ENCODE assay signal across 12 cellular contexts in the genomic region with DNA sequence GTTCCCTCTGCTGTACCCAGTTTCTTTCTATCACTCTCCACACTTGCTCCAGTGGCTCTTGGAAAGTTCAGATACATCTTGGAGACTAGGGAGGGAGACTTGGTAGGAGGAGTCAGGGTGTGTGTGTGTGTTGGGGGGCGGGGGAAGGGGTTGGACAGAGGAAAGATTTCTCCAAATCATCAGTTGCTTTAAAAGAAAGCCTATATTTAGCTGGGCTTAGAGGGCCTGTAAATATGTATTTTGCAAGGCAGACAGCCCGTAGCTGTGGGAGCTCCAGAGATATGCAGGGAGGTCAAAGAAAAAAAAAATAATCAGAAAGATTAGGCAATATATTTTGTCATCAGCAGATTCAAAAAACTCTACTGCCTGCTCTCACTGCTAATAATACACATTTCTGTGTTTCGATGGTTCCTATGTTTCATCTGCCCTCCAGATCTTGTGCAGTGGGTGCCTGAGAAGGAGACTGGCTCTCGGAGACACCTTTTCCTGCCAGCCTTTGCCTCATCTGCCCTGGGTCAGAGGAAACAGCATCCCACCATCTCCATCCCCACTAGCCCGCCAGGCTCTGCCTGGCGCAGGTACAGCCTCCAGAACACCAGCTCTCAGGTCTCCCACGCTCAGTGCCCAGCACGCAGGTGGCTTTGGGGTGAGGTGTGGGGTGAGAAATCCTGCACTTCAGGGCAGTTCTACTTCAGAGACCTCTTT. TPM values are rescaled to one million over a fixed set of nuclear protein-coding genes. Genes with fewer than 3 reads are reported as not detected.
A peak's percentile ranks its signal among the peaks of the same experiment; 100 is the strongest.
DNase-seq lines count a peak whose midpoint lies in the region; ATAC-seq, FAIRE-seq and TF ChIP-seq lines count a peak whose summit lies in the region.
"Had no signal": no experiment of that assay in that cellular context is flagged by ENCODE, and none has a peak within 500 bp of the region (broad histone marks: within the 10 kb centered on the region; RNA-seq: fewer than 3 reads in every experiment).

No MANE protein-coding gene starts in this region.

- H3K27me3 ChIP-seq in mammary epithelial cell (ENCODE audit: insufficient read depth, low read length) (no peaks in the 10 kb centered on the region), adrenal gland (no peaks in the 10 kb centered on the region), lower lobe of right lung (ENCODE audit: low read depth) (no peaks in the 10 kb centered on the region), vagina (no peaks in the 10 kb centered on the region)

- H3K9me3 ChIP-seq in mammary epithelial cell (replicated peaks; ENCODE audit: insufficient read depth, low read length) = no peaks in the 10 kb centered on the region
- no peaks in the 10 kb centered on the region for H3K9me3 ChIP-seq in adrenal gland (replicated peaks in 1 of 3)
- H3K9me3 ChIP-seq in lower lobe of right lung = no peaks in the 10 kb centered on the region
- no peaks in the 10 kb centered on the region for H3K9me3 ChIP-seq in vagina

- H3K9ac ChIP-seq in mammary epithelial cell (ENCODE audit: insufficient read depth, low read length) = no peak overlapping the region

- in situ Hi-C loops in mammary epithelial cell (cut with MboI; ENCODE audit: low sequenced_read_pairs in 2 of 2) = no loop called here

- peaks cover 3% of the 10 kb centered on the region for H3K79me2 ChIP-seq in mammary epithelial cell (ENCODE audit: insufficient read depth, low read length)

- ATAC-seq in lower lobe of right lung = no peak
- no peak for ATAC-seq in HG03439 (IDR thresholded peaks at IDR 0.05; ENCODE audit: unreplicated experiment)

- H3K27ac ChIP-seq in mammary epithelial cell (ENCODE audit: insufficient read depth, low read depth, low read length) (no peak overlapping the region), adrenal gland (peak overlapping the region; percentile 84 to 94 (median 92)), lower lobe of right lung (peak overlapping the region; percentile 71), vagina (peak overlapping the region; percentile 55)

- H3K4me3 ChIP-seq in mammary epithelial cell (replicated peaks in 1 of 3; ENCODE audit: insufficient read depth in 1 of 3, low read depth in 2 of 3, low read length in 3 of 3) (no peak overlapping the region), adrenal gland (no peak overlapping the region), lower lobe of right lung (no peak overlapping the region), vagina (no peak overlapping the region)

- POLR2A ChIA-PET in MCF 10A (lab: Yijun Ruan, JAX) = interaction anchor here (1.6 kb wide), 1 partner anchor 15 kb away, joined by 5 read pairs; no protein-coding TSS in a partner anchor

- dilution Hi-C loops in mammary epithelial cell (cut with HindIII; ENCODE audit: low sequenced_read_pairs) = no loop called here

- H3K4me1 ChIP-seq in mammary epithelial cell (ENCODE audit: insufficient read depth, low read length) (peaks cover 45% of the 10 kb centered on the region), adrenal gland (replicated peaks in 1 of 2) (peaks cover 40 to 53% of the 10 kb centered on the region in 2 donors), lower lobe of right lung (peaks cover 46% of the 10 kb centered on the region), vagina (peaks cover 27% of the 10 kb centered on the region)

- BruUV-seq in MCF 10A (replicated peaks; lab: Mats Ljungman, UMichigan) = no TSS peak
- BruUV-seq in mammary epithelial cell (replicated peaks; lab: Mats Ljungman, UMichigan) = no TSS peak

- CTCF ChIA-PET in MCF 10A (lab: Yijun Ruan, JAX) (interaction anchor here (0.6 to 2.5 kb wide), 10 partner anchors 15 to 457 kb away, joined by 3 to 10 read pairs (median 4); no protein-coding TSS in a partner anchor), mammary epithelial cell (lab: Charles Lee; ENCODE audit: low non-redundant PET) (no interaction called here)

- 52% methylated on average over 8 of the region's 8 CpGs for WGBS in mammary epithelial cell (ENCODE audit: low coverage, missing lambda C conversion rate)
- 24 to 36% (median 28%) methylated on average over 8 of the region's 8 CpGs for WGBS in adrenal gland, 4 donors

- DNase-seq in MCF 10A (ENCODE audit: unreplicated experiment) (peak; percentile 43), mammary epithelial cell (no peak), adrenal gland (peak in 5 of 7 donors; percentile 65 to 84 (median 77)), lower lobe of right lung (no peak), vagina (ENCODE audit: extremely low spot score in 2 of 2) (no peak), HTR-8/SVneo (ENCODE audit: insufficient read length, low spot score) (no peak)
- DNase-seq in stimulated activated CD4-positive, alpha-beta T cell treated with anti-CD3 and anti-CD28 coated beads, Interleukin-4, amount 100 ng/mL, for 4 hours = no peak
- DNase-seq: C1 segment of cervical spinal cord; effector CD4-positive, alpha-beta T cell; Karpas-422; stimulated activated CD4-positive, alpha-beta T cell treated with anti-CD3 and anti-CD28 coated beads, Interleukin-1b, Interleukin-23, amount 100 ng/mL, for 48 hours had no signal

- H3K4me2 ChIP-seq in mammary epithelial cell (ENCODE audit: insufficient read depth, low read depth, low read length) = no peak overlapping the region

- H3K4me3 Mint-ChIP-seq in MCF 10A (ENCODE audit: unreplicated experiment) = no peak overlapping the region

- TF ChIP-seq POLR2A in adrenal gland (IDR thresholded peaks at IDR 0.05) = peak in 1 of 2 donors; percentile 26
- no peak for TF ChIP-seq POLR2A in vagina (IDR thresholded peaks at IDR 0.05)

- intact Hi-C loops in MCF 10A (cut with micrococcal nuclease) = no loop called here
- intact Hi-C loops in mammary epithelial cell (cut with micrococcal nuclease) = no loop called here
- intact Hi-C loops in adrenal gland (cut with DNase I) = no loop called here
- intact Hi-C loops in lower lobe of right lung (cut with DNase I) = no loop called here
- intact Hi-C loops in vagina (cut with DNase I) = no loop called here

- no peaks in the 10 kb centered on the region for H4K20me1 ChIP-seq in mammary epithelial cell (ENCODE audit: insufficient read depth, low read length)

- H3K36me3 ChIP-seq in mammary epithelial cell (ENCODE audit: insufficient read depth, low read length) (no peaks in the 10 kb centered on the region), adrenal gland (replicated peaks in 1 of 2) (no peaks in the 10 kb centered on the region), lower lobe of right lung (no peaks in the 10 kb centered on the region), vagina (no peaks in the 10 kb centered on the region)

- H3K27ac Mint-ChIP-seq in MCF 10A (ENCODE audit: low read depth, unreplicated experiment) = no peak overlapping the region

- peaks cover 11% of the 10 kb centered on the region for H3K4me1 Mint-ChIP-seq in MCF 10A (ENCODE audit: insufficient read depth, unreplicated experiment)

- H2AFZ ChIP-seq in mammary epithelial cell (ENCODE audit: low read depth, low read length) = no peak overlapping the region

- H3K9me3 Mint-ChIP-seq in MCF 10A (ENCODE audit: unreplicated experiment) = no peaks in the 10 kb centered on the region

- no peaks in the 10 kb centered on the region for H3K27me3 Mint-ChIP-seq in MCF 10A (ENCODE audit: insufficient read depth, unreplicated experiment)

- no peaks in the 10 kb centered on the region for H3K36me3 Mint-ChIP-seq in MCF 10A (ENCODE audit: insufficient read depth, unreplicated experiment)

- FAIRE-seq in HTR-8/SVneo (lab: Jason Lieb, UNC) = no peak

- no peak for TF ChIP-seq CTCF in MCF 10A (IDR thresholded peaks at IDR 0.05; ENCODE audit: unreplicated experiment)
- TF ChIP-seq CTCF in mammary epithelial cell (conservative IDR thresholded peaks at IDR 0.05 in 1 of 2, IDR thresholded peaks at IDR 0.05 in 1 of 2; ENCODE audit: extremely low read depth in 1 of 2, insufficient read depth in 1 of 2, low read depth in 1 of 2, low read length in 2 of 2) = no peak
- TF ChIP-seq CTCF in adrenal gland (IDR thresholded peaks at IDR 0.05) = no peak
- TF ChIP-seq CTCF in lower lobe of right lung (IDR thresholded peaks at IDR 0.05) = no peak
- no peak for TF ChIP-seq CTCF in vagina (IDR thresholded peaks at IDR 0.05)

RNA-seq across cellular contexts. Expression of gene PPP1R9B, which starts 4.8 kb away (rescaled TPM):
- total RNA-seq in MCF 10A (2022) (33.4 and 34.8 TPM in 2 replicates), mammary epithelial cell (10 to 100 TPM; 19.5 to 46.7 TPM), adrenal gland (10 to 100 TPM; 43.9 to 87.0 (median 62.0) TPM), lower lobe of right lung (92.6 TPM), vagina (37.6 TPM)
- polyA plus RNA-seq in mammary epithelial cell (13.7 TPM), adrenal gland (100 to 1,000 TPM in 1 of 3 donors, 10 to 100 TPM in 2; 21.8 to 128 (median 27.2) TPM)
- polyA minus RNA-seq in mammary epithelial cell = 19.9 TPM

RNA-seq across cellular contexts. Expression of gene SGCA, which starts 10.5 kb away (rescaled TPM):
- total RNA-seq in MCF 10A (2022) (not detected in 2 replicates), mammary epithelial cell (not detected), adrenal gland (1 to 10 TPM in 3 of 8 donors, under 1 TPM in 2, not detected in 3; 0.28 to 3.0 (median 1.2) TPM), lower lobe of right lung (9.1 TPM), vagina (2.2 TPM)
- polyA plus RNA-seq in mammary epithelial cell (not detected), adrenal gland (1 to 10 TPM in 2 of 3 donors, not detected in 1; 5.2 to 5.5 TPM)
- polyA minus RNA-seq in mammary epithelial cell = not detected

RNA-seq across cellular contexts. Expression of gene SAMD14, which starts 25.3 kb away (rescaled TPM):
- total RNA-seq in MCF 10A (2022) (0.09 TPM in 1 of 2 replicates, not detected in the other), mammary epithelial cell (under 1 TPM; 0.12 to 0.33 TPM), adrenal gland (10 to 100 TPM in 1 of 8 donors, 1 to 10 TPM in 7; 1.3 to 12.6 (median 4.0) TPM), lower lobe of right lung (9.2 TPM), vagina (4.4 TPM)
- polyA plus RNA-seq in mammary epithelial cell (0.05 TPM), adrenal gland (10 to 100 TPM in 1 of 3 donors, 1 to 10 TPM in 2; 1.1 to 11.0 (median 3.0) TPM)
- 0.98 TPM for polyA minus RNA-seq in mammary epithelial cell

RNA-seq across cellular contexts. Expression of gene COL1A1, which starts 46.2 kb away (rescaled TPM):
- 3.4 and 4.5 TPM in 2 replicates for total RNA-seq in MCF 10A (2022)
- total RNA-seq in mammary epithelial cell = 10 to 100 TPM in 1 of 2 donors, 1 to 10 TPM in 1; 9.2 to 14.2 TPM
- 1.8 TPM for polyA plus RNA-seq in mammary epithelial cell
- 11.4 TPM for polyA minus RNA-seq in mammary epithelial cell
- 100 to 1,000 TPM in 4 of 8 donors, 10 to 100 TPM in 4; 50.2 to 263 (median 105) TPM for total RNA-seq in adrenal gland
- polyA plus RNA-seq in adrenal gland = 100 to 1,000 TPM in 1 of 3 donors, 10 to 100 TPM in 2; 39.6 to 101 (median 40.1) TPM
- total RNA-seq in lower lobe of right lung = 142 TPM
- total RNA-seq in vagina = 171 TPM

Comparison
In these comparisons a context has a peak if more than half of its experiments do, and no peak if none do; other contexts are left out.
1. DNase-seq: peak in MCF 10A (single experiment) and adrenal gland (5 of 7); none in mammary epithelial cell (single experiment), lower lobe of right lung (single experiment), vagina (0 of 2), HTR-8/SVneo (single experiment) and stimulated activated CD4-positive, alpha-beta T cell treated with anti-CD3 and anti-CD28 coated beads, Interleukin-4, amount 100 ng/mL, for 4 hours (0 of 2).